In the genomic region with DNA sequence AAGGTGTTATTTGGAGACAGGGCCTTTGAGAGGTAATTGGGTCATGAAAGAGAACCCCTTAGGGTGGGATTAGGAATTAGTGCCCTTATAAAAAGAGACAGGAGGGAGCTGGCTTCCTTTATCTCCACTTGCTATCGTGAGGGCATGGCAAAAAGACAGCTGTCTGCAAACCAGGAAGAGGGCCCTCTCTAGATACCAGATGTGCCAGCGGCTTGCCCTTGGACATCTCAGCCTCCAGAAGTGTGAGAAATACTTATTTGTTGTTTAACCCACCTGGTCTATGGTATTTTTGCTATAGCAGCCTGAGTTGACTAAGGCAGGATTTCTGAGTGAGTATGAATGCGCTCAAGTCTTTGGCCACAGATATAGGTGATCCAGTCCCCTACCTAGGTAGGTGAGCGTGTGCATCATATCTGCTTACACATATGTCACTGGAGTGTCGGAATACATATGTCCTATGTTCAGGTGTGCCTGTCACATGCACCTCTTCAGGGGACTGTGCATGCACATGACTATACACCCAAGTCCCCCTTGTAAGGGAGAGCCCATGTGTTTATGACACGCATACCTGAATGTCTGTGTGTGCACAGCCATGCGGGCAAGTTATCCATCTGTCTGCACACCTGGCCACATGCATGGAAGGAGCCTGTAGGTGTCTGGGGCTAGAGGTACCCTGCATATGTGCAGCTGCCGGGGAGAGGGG, we compare ENCODE assay signal across 10 cellular contexts. TPM values are rescaled to one million over a fixed set of nuclear protein-coding genes. Genes with fewer than 3 reads are reported as not detected.
DNase-seq lines count a peak whose midpoint lies in the region; ATAC-seq and TF ChIP-seq lines count a peak whose summit lies in the region.
"Had no signal": no experiment of that assay in that cellular context is flagged by ENCODE, and none has a peak within 500 bp of the region (broad histone marks: within the 10 kb centered on the region; RNA-seq: fewer than 3 reads in every experiment).

No MANE protein-coding gene starts in this region.

- CTCF ChIA-PET in Calu3 (lab: Charles Lee) = interaction anchor here (0.5 to 1.0 kb wide), 4 partner anchors 32 to 286 kb away, joined by 3 to 4 read pairs (median 4); no protein-coding TSS in a partner anchor

- H3K9me3 ChIP-seq in mesenchymal stem cell (ENCODE audit: control insufficient read depth, low read length) (peaks cover 7% of the 10 kb centered on the region), suprapubic skin (no peaks in the 10 kb centered on the region), BE2C (no peaks in the 10 kb centered on the region; the same call in 1 of the 2 replicates)
- H3K9me3 ChIP-seq: left lung had no signal

- H3K27me3 Mint-ChIP-seq in Calu3 (ENCODE audit: unreplicated experiment) = no peaks in the 10 kb centered on the region

- no peaks in the 10 kb centered on the region for H3K79me1 ChIP-seq in mesenchymal stem cell (replicated peaks; ENCODE audit: low read length, poor library complexity, severe bottlenecking)

- no peak overlapping the region for H2BK15ac ChIP-seq in mesenchymal stem cell (ENCODE audit: low read depth, poor library complexity, severe bottlenecking)

- H3K27ac ChIP-seq in VCaP = peak overlapping the region; percentile 80
- H3K27ac ChIP-seq in mesenchymal stem cell (ENCODE audit: low read length, poor library complexity, severe bottlenecking) = no peak overlapping the region
- H3K27ac ChIP-seq in suprapubic skin = no peak overlapping the region
- H3K27ac ChIP-seq: foreskin keratinocyte had no signal

- H3K4me3 ChIP-seq in mesenchymal stem cell (ENCODE audit: insufficient read depth in 1 of 2, low read depth in 1 of 2, low read length in 2 of 2) (no peak overlapping the region), suprapubic skin (no peak overlapping the region), BE2C (ENCODE audit: low read depth, low read length) (no peak overlapping the region)

- H3K36me3 ChIP-seq in mesenchymal stem cell (ENCODE audit: control insufficient read depth in 1 of 2, insufficient read depth in 2 of 2, low read depth in 1 of 2, low read length in 2 of 2) (no peaks in the 10 kb centered on the region), suprapubic skin (no peaks in the 10 kb centered on the region), BE2C (no peaks in the 10 kb centered on the region)
- H3K36me3 ChIP-seq: left lung had no signal

- peaks cover 53% of the 10 kb centered on the region for H3K4me1 Mint-ChIP-seq in Calu3 (ENCODE audit: low read depth, unreplicated experiment)

- H3K27me3 ChIP-seq in mesenchymal stem cell (ENCODE audit: control insufficient read depth in 1 of 2, insufficient read depth in 1 of 2, low read length in 2 of 2) (peaks cover 0 to 54% of the 10 kb centered on the region in 2 experiments), suprapubic skin (no peaks in the 10 kb centered on the region), BE2C (no peaks in the 10 kb centered on the region)
- H3K27me3 ChIP-seq: foreskin keratinocyte, left lung had no signal

- peaks cover 5% of the 10 kb centered on the region for H3K9me3 Mint-ChIP-seq in Calu3 (ENCODE audit: low read depth, unreplicated experiment)

- DNase-seq in Calu3 (no peak), mesenchymal stem cell (no peak), suprapubic skin (ENCODE audit: low spot score in 2 of 2) (no peak), NCI-H510A treated with DMSO at 0.1 percent for 48 hours (lab: John Stamatoyannopoulos, UW) (no peak), BE2C (no peak)

- H3K23ac ChIP-seq in mesenchymal stem cell (ENCODE audit: low read length in 2 of 2) = no peak overlapping the region

- H3K4me3 Mint-ChIP-seq in Calu3 (ENCODE audit: low read depth, unreplicated experiment) = peak overlapping the region; percentile 55

- H2BK120ac ChIP-seq in mesenchymal stem cell (ENCODE audit: low read depth, low read length) = no peak overlapping the region

- H3K18ac ChIP-seq in mesenchymal stem cell (ENCODE audit: low read depth in 1 of 2, low read length in 2 of 2) = peak overlapping the region in 1 of 2 experiments; percentile 55

- H4K8ac ChIP-seq in mesenchymal stem cell (ENCODE audit: low read length) = peak overlapping the region; percentile 56

- BruUV-seq in Calu3 (replicated peaks; lab: Mats Ljungman, UMichigan) = no TSS peak

- H3K14ac ChIP-seq in mesenchymal stem cell (ENCODE audit: low read length in 2 of 2) = no peak overlapping the region

- intact Hi-C loops in Calu3 (cut with micrococcal nuclease; ENCODE audit: unreplicated experiment) = no loop called here

- peak; percentile 3 for ATAC-seq in HG03066 (IDR thresholded peaks at IDR 0.05; ENCODE audit: low read depth, unreplicated experiment)

- no peak overlapping the region for H2AFZ ChIP-seq in mesenchymal stem cell (ENCODE audit: low read depth, low read length)

- peaks cover 16% of the 10 kb centered on the region for H3K36me3 Mint-ChIP-seq in Calu3 (ENCODE audit: insufficient read depth, unreplicated experiment)

- no peak for TF ChIP-seq EP300 in suprapubic skin (IDR thresholded peaks at IDR 0.05)

- no peak overlapping the region for H3K9ac ChIP-seq in mesenchymal stem cell (ENCODE audit: low read length)

- 89% methylated on average over 8 of the region's 8 CpGs for WGBS in mesenchymal stem cell
- 77% methylated on average over 6 of the region's 8 CpGs for WGBS in suprapubic skin

- H3K27ac Mint-ChIP-seq in Calu3 (ENCODE audit: unreplicated experiment) = peak overlapping the region; percentile 21

- TF ChIP-seq CTCF in Calu3 (IDR thresholded peaks at IDR 0.05; ENCODE audit: unreplicated experiment) (no peak), VCaP (conservative IDR thresholded peaks at IDR 0.05) (no peak), suprapubic skin (IDR thresholded peaks at IDR 0.05) (no peak), BE2C (IDR thresholded peaks at IDR 0.05; ENCODE audit: low read depth, low read length) (no peak)

- H3K4me2 ChIP-seq in mesenchymal stem cell (ENCODE audit: low read length, poor library complexity, severe bottlenecking) = no peak overlapping the region

- no peak overlapping the region for H3K4ac ChIP-seq in mesenchymal stem cell (ENCODE audit: low read depth in 1 of 2, low read length in 2 of 2)

- no peak overlapping the region for H4K91ac ChIP-seq in mesenchymal stem cell (ENCODE audit: low read length)

- peak overlapping the region in 1 of 2 experiments; percentile 79 for H2BK12ac ChIP-seq in mesenchymal stem cell (ENCODE audit: low read length in 2 of 2)

- H3K4me1 ChIP-seq in mesenchymal stem cell (ENCODE audit: control insufficient read depth, insufficient read depth, low read depth, low read length) (peaks cover 15% of the 10 kb centered on the region), suprapubic skin (peaks cover 32% of the 10 kb centered on the region), BE2C (peaks cover 2% of the 10 kb centered on the region; the same call in 1 of the 2 replicates)
- H3K4me1 ChIP-seq: foreskin keratinocyte had no signal

- TF ChIP-seq POLR2A in suprapubic skin (IDR thresholded peaks at IDR 0.05) = no peak

- no peak overlapping the region for H2BK5ac ChIP-seq in mesenchymal stem cell (ENCODE audit: low read depth, low read length, poor library complexity, severe bottlenecking)

- no peak overlapping the region for H2AK5ac ChIP-seq in mesenchymal stem cell (ENCODE audit: low read length, severe bottlenecking)

RNA-seq across cellular contexts. Expression of a gene that starts 0.8 kb away (rescaled TPM):
- 12.9 and 13.0 TPM in 2 replicates for total RNA-seq in Calu3 (2022)
- 16.7 TPM for polyA plus RNA-seq in mesenchymal stem cell (2013, experiment 1 of 2)
- polyA plus RNA-seq in mesenchymal stem cell (2013, experiment 2 of 2) = 15.9 TPM
- 10 to 100 TPM; 38.5 to 85.9 (median 68.8) TPM for total RNA-seq in suprapubic skin
- polyA plus RNA-seq in BE2C (2012; ENCODE audit: insufficient read depth, insufficient read length, low read depth) = 11.1 TPM

RNA-seq across cellular contexts. Expression of a gene that starts 5.4 kb away (rescaled TPM):
- total RNA-seq in Calu3 (2022) (278 and 305 TPM in 2 replicates), suprapubic skin (100 to 1,000 TPM; 119 to 191 (median 160) TPM)
- polyA plus RNA-seq in mesenchymal stem cell (2013, experiment 1 of 2) = 296 TPM
- polyA plus RNA-seq in mesenchymal stem cell (2013, experiment 2 of 2) = 279 TPM
- 463 TPM for polyA plus RNA-seq in BE2C (2012; ENCODE audit: insufficient read depth, insufficient read length, low read depth)

RNA-seq across cellular contexts. Expression of a gene that starts 27.3 kb away (rescaled TPM):
- total RNA-seq in Calu3 (2022) (0.19 and 0.64 TPM in 2 replicates), suprapubic skin (under 1 TPM in 1 of 4 donors, not detected in 3; 0.29 TPM)
- not detected for polyA plus RNA-seq in mesenchymal stem cell (2013, experiment 1 of 2)
- not detected for polyA plus RNA-seq in mesenchymal stem cell (2013, experiment 2 of 2)
- polyA plus RNA-seq in BE2C (2012; ENCODE audit: insufficient read depth, insufficient read length, low read depth) = not detected
- total RNA-seq: foreskin keratinocyte, left lung had no signal
- polyA plus RNA-seq: foreskin keratinocyte had no signal

RNA-seq across cellular contexts. Expression of a gene that starts 43.6 kb away (rescaled TPM):
- total RNA-seq in Calu3 (2022) (not detected in 2 replicates), suprapubic skin (not detected)
- not detected for polyA plus RNA-seq in mesenchymal stem cell (2013, experiment 1 of 2)
- not detected for polyA plus RNA-seq in mesenchymal stem cell (2013, experiment 2 of 2)
- not detected for polyA plus RNA-seq in BE2C (2012; ENCODE audit: insufficient read depth, insufficient read length, low read depth)
- total RNA-seq: foreskin keratinocyte, left lung, SK-MEL-5 had no signal
- polyA plus RNA-seq: foreskin keratinocyte had no signal

RNA-seq across cellular contexts. Expression of a gene that starts 45.2 kb away (rescaled TPM):
- total RNA-seq in Calu3 (2022) (24.3 and 36.3 TPM in 2 replicates), suprapubic skin (10 to 100 TPM in 3 of 4 donors, 1 to 10 TPM in 1; 8.7 to 30.3 (median 11.7) TPM)
- 2.2 TPM for polyA plus RNA-seq in mesenchymal stem cell (2013, experiment 1 of 2)
- 2.8 TPM for polyA plus RNA-seq in mesenchymal stem cell (2013, experiment 2 of 2)
- 10.6 TPM for polyA plus RNA-seq in BE2C (2012; ENCODE audit: insufficient read depth, insufficient read length, low read depth)
